Comparison of ENCODE assay signal across 13 cellular contexts in the genomic region with DNA sequence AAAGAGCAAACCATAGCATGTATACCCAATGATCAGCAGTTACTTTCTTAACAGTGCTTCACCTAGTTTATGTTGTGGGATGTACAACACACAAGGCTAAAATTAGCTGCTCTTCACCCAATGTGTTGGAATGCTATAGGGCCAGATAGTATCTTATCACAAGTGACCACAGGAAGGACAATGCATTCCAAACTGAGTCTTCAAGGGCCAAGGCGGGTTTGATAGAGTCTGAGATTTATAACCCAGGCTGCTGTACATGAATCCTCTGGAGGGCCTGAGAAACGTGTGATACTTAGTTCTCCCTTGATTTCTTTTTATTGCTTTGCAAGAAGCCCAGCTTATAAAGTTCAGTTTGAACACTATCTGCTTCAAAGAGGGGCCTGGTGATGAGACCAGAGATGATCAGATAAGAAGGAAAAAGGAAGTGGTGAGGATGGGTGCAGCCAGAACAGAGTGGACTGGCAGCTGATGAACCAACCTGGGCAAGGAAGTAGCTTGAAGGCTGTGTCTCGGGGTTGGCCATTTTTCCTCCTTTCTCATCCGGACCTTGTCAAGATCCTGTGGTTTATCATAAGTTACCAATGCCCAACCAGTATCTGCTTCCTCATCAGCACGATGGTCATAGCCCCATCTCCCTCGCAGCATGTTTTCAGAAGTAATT.
DNase-seq lines count a peak whose midpoint lies in the region; ATAC-seq, FAIRE-seq and TF ChIP-seq lines count a peak whose summit lies in the region.
"Had no signal": no experiment of that assay in that cellular context is flagged by ENCODE, and none has a peak within 500 bp of the region (broad histone marks: within the 10 kb centered on the region; RNA-seq: fewer than 3 reads in every experiment).

No MANE protein-coding gene starts in this region.

- BruUV-seq in HepG2 (replicated peaks; lab: Mats Ljungman, UMichigan) = no TSS peak

- in situ Hi-C loops in HepG2 (cut with HindIII; ENCODE audit: extremely low pct_ligation_motif_present, low pct_unique_long_range_greater_than_20kb) (no loop called here), transverse colon (cut with MboI; ENCODE audit: low pct_ligation_motif_present in 1 of 4, low pct_unique_long_range_greater_than_20kb in 1 of 4, low sequenced_read_pairs in 3 of 4) (no loop called here)

- intact Hi-C loops in ascending aorta (cut with DNase I) = no loop called here
- intact Hi-C loops in HepG2 (cut with micrococcal nuclease; ENCODE audit: unreplicated experiment) = no loop called here
- intact Hi-C loops in transverse colon (cut with DNase I; ENCODE audit: low total_unique reads) = no loop called here

- DNase-seq in M059J (ENCODE audit: low read depth) (peak; percentile 67), ascending aorta (ENCODE audit: low spot score in 2 of 2) (no peak), HepG2 (ENCODE audit: low spot score) (no peak), transverse colon (no peak), NCI-H2227 (lab: John Stamatoyannopoulos, UW; ENCODE audit: unreplicated experiment) (no peak), NCI-H524 (lab: John Stamatoyannopoulos, UW) (no peak)
- DNase-seq: activated naive CD8-positive, alpha-beta T cell treated with anti-CD3 and anti-CD28 coated beads, Interleukin-2, amount 50 U/mL, for 24 hours; CD8-positive, alpha-beta T cell; NCI-H2171; stimulated activated CD4-positive, alpha-beta T cell treated with anti-CD3 and anti-CD28 coated beads, Interleukin-4, amount 100 ng/mL, for 4 hours; stimulated activated naive CD8-positive, alpha-beta T cell treated with anti-CD3 and anti-CD28 coated beads, Interleukin-15, Interleukin-2, amounts not matched to agents 100 U/mL and 50 U/mL, for 24 hours had no signal

- H3K4me2 ChIP-seq in HepG2 (ENCODE audit: low read depth, low read length) = no peak overlapping the region

- H3K4me1 ChIP-seq in ascending aorta (peaks cover 0 to 30% of the 10 kb centered on the region in 2 donors), HepG2 (ENCODE audit: insufficient read depth, low read length) (peaks cover 65% of the 10 kb centered on the region), transverse colon (peaks cover 20 to 90% (median 44%) of the 10 kb centered on the region in 4 donors)

- WGBS in HepG2 (ENCODE audit: low lambda C conversion rate) = 81% methylated on average over 6 of the region's 6 CpGs
- WGBS in transverse colon (ENCODE audit: low coverage in 1 of 2), 2 donors = 65 to 83% methylated on average over 4 to 6 of the region's 6 CpGs

- TF ChIP-seq POLR2A in HepG2 (IDR thresholded peaks at IDR 0.05; ENCODE audit: insufficient read depth in 1 of 2, low read depth in 2 of 2, low read length in 2 of 2) = no peak
- no peak for TF ChIP-seq POLR2A in transverse colon (IDR thresholded peaks at IDR 0.05)

- no peaks in the 10 kb centered on the region for H3K36me3 ChIP-seq in ascending aorta
- no peaks in the 10 kb centered on the region for H3K36me3 ChIP-seq in HepG2 (replicated peaks in 1 of 2; ENCODE audit: control insufficient read depth in 1 of 2, insufficient read depth in 2 of 2, low read length in 2 of 2)
- H3K36me3 ChIP-seq in transverse colon = no peaks in the 10 kb centered on the region
- H3K36me3 ChIP-seq: prostate gland had no signal

- H4K20me1 ChIP-seq in HepG2 (ENCODE audit: insufficient read depth, low read length) = no peaks in the 10 kb centered on the region

- POLR2A ChIA-PET in HepG2 (lab: Yijun Ruan, JAX) = interaction anchor here (1.4 to 2.5 kb wide), 2 partner anchors 12 to 18 kb away, joined by 5 to 16 read pairs; no protein-coding TSS in a partner anchor

- CTCF ChIA-PET in HepG2 (lab: Yijun Ruan, JAX; ENCODE audit: low intra/inter-chr PET ratio, low total read pairs) = no interaction called here

- no peaks in the 10 kb centered on the region for H3K9me3 ChIP-seq in ascending aorta
- H3K9me3 ChIP-seq in HepG2 (ENCODE audit: low read length) = no peaks in the 10 kb centered on the region
- H3K9me3 ChIP-seq in transverse colon = no peaks in the 10 kb centered on the region
- H3K9me3 ChIP-seq: prostate gland had no signal

- TF ChIP-seq CTCF in ascending aorta (IDR thresholded peaks at IDR 0.05) = no peak
- TF ChIP-seq CTCF in HepG2 (CRISPR knock-in tag; IDR thresholded peaks at IDR 0.05) = no peak
- no peak for TF ChIP-seq CTCF in transverse colon (IDR thresholded peaks at IDR 0.05)

- H3K4me3 ChIP-seq in ascending aorta = no peak overlapping the region
- no peak overlapping the region for H3K4me3 ChIP-seq in HepG2 (replicated peaks in 1 of 3; ENCODE audit: insufficient read depth in 1 of 3, low read depth in 2 of 3, low read length in 3 of 3)
- no peak overlapping the region for H3K4me3 ChIP-seq in transverse colon
- H3K4me3 ChIP-seq: prostate gland had no signal

- ATAC-seq in HepG2 (no peak), HG02981 (IDR thresholded peaks at IDR 0.05; ENCODE audit: unreplicated experiment) (no peak)
- ATAC-seq: activated naive CD8-positive, alpha-beta T cell treated with anti-CD3 and anti-CD28 coated beads, Interleukin-2, amount 50 U/mL, for 24 hours; CD8-positive, alpha-beta T cell; stimulated activated naive CD8-positive, alpha-beta T cell treated with anti-CD3 and anti-CD28 coated beads, Interleukin-15, Interleukin-2, amounts not matched to agents 100 U/mL and 50 U/mL, for 24 hours had no signal

- no peaks in the 10 kb centered on the region for H3K79me2 ChIP-seq in HepG2 (ENCODE audit: insufficient read depth, low read length)

- H3K9ac ChIP-seq in HepG2 (ENCODE audit: insufficient read depth, low read depth, low read length) = no peak overlapping the region

- H3K27me3 ChIP-seq in ascending aorta (no peaks in the 10 kb centered on the region), HepG2 (ENCODE audit: control insufficient read depth in 1 of 2, insufficient read depth in 2 of 2, low read length in 2 of 2) (no peaks in the 10 kb centered on the region), transverse colon (no peaks in the 10 kb centered on the region)

- no peak overlapping the region for H2AFZ ChIP-seq in HepG2 (ENCODE audit: low read length)

- H3K27ac ChIP-seq in ascending aorta = peak overlapping the region; percentile 86 to 90
- no peak overlapping the region for H3K27ac ChIP-seq in HepG2 (ENCODE audit: extremely low read length, insufficient read depth, low read length)
- H3K27ac ChIP-seq in transverse colon = peak overlapping the region; percentile 76 to 80 (median 79)

- TF ChIP-seq RAD21 in HepG2 (CRISPR knock-in tag; IDR thresholded peaks at IDR 0.05) = no peak

- no peak for FAIRE-seq in HepG2 (lab: Jason Lieb, UNC)

- TF ChIP-seq EP300 in HepG2 (IDR thresholded peaks at IDR 0.05; ENCODE audit: low read depth in 2 of 2, low read length in 2 of 2) (no peak), HepG2 (CRISPR knock-in tag; IDR thresholded peaks at IDR 0.05; ENCODE audit: borderline replicate concordance) (no peak), transverse colon (IDR thresholded peaks at IDR 0.05; ENCODE audit: low read depth) (no peak)

TF ChIP-seq in HepG2, 621 proteins besides CTCF, POLR2A, EP300 and RAD21:
- TF ChIP-seq, protein P1, sequence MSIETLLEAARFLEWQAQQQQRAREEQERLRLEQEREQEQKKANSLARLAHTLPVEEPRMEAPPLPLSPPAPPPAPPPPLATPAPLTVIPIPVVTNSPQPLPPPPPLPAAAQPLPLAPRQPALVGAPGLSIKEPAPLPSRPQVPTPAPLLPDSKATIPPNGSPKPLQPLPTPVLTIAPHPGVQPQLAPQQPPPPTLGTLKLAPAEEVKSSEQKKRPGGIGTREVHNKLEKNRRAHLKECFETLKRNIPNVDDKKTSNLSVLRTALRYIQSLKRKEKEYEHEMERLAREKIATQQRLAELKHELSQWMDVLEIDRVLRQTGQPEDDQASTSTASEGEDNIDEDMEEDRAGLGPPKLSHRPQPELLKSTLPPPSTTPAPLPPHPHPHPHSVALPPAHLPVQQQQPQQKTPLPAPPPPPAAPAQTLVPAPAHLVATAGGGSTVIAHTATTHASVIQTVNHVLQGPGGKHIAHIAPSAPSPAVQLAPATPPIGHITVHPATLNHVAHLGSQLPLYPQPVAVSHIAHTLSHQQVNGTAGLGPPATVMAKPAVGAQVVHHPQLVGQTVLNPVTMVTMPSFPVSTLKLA (IDR thresholded peaks at IDR 0.05) = no peak
- peak; percentile 2 for TF ChIP-seq ASH2L (IDR thresholded peaks at IDR 0.05; ENCODE audit: insufficient read length, low read depth, low read length)
